12 cellular contexts compared by ENCODE assay signal in the genomic region with DNA sequence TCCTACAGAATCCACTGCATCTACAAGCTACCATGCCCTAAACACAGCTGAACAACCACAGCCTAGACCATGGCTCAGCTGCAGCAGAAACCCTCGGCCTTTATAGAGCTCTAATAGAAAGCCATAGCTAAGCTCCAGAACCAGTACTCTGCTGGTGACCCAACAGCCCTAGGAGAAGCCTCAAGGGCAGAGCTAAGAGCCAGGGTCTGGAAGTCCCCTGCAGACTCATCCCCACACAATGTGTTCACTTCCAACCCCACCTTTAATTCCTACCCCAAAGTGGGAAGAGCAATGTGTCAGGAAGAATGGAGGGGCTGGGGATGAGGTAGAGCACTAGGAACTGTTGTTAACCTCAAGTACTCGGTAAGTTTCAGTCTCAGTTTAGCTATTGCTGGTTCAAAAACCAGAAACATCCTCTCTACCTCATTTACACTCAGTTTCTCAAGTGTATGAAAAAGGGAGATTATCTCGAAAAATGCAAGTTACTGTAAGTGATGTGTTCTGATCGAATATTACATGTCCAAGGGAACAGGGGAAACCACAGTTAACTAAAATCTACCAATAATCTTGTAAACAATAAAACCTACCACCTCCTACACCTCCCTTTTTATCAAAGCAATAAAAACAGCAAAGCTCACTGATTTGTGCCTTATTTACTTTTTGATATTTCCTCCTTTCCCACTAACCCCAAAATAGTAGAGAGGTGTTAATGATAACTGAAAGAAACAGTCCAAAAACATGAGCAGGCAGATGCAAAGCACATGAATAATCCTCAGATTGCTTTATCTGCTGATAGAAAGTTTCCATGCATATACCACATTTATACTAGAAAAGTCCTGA. TPM values are rescaled to one million over a fixed set of nuclear protein-coding genes. Genes with fewer than 3 reads are reported as not detected.
DNase-seq lines count a peak whose midpoint lies in the region; ATAC-seq and TF ChIP-seq lines count a peak whose summit lies in the region.
"Had no signal": no experiment of that assay in that cellular context is flagged by ENCODE, and none has a peak within 500 bp of the region (broad histone marks: within the 10 kb centered on the region; RNA-seq: fewer than 3 reads in every experiment).

No MANE protein-coding gene starts in this region.

- H3K9me3 ChIP-seq in ovary, result no peaks in the 10 kb centered on the region

- ATAC-seq in GM18517 (IDR thresholded peaks at IDR 0.05; ENCODE audit: unreplicated experiment) (peak; percentile 61), GM21381 (IDR thresholded peaks at IDR 0.05; ENCODE audit: unreplicated experiment) (peak; percentile 83), HG03097 (IDR thresholded peaks at IDR 0.05; ENCODE audit: low FRiP score, unreplicated experiment) (peak; percentile 67), HG03457 (IDR thresholded peaks at IDR 0.05; ENCODE audit: unreplicated experiment) (no peak)
- ATAC-seq: esophagus mucosa had no signal

- DNase-seq in ovary, result no peak
- DNase-seq in NCI-H1417 (lab: John Stamatoyannopoulos, UW), result no peak
- DNase-seq in mesenteric fat pad (ENCODE audit: low spot score), result no peak
- DNase-seq: NCI-H2171, retina, SW 1271 had no signal

- no peak overlapping the region for H3K4me3 ChIP-seq in ovary

- 65 to 76% (median 72%) methylated on average over 4 of the region's 4 CpGs for WGBS in ovary, 3 donors

- peak overlapping the region; percentile 91 for H3K27ac Mint-ChIP-seq in activated naive CD4-positive, alpha-beta T cell treated with anti-CD3 and anti-CD28 coated beads, Interleukin-2, amount 50 U/mL, for 24 hours

- H3K4me3 Mint-ChIP-seq in activated naive CD4-positive, alpha-beta T cell treated with anti-CD3 and anti-CD28 coated beads, Interleukin-2, amount 50 U/mL, for 24 hours, result peak overlapping the region; percentile 54

- no peak for TF ChIP-seq CTCF in ovary (IDR thresholded peaks at IDR 0.05)

- H3K27ac ChIP-seq in ovary, result no peak overlapping the region

- intact Hi-C loops in ovary (cut with DNase I), result no loop called here

- no peaks in the 10 kb centered on the region for H3K4me1 ChIP-seq in ovary (ENCODE audit: insufficient read depth)

- no peaks in the 10 kb centered on the region for H3K27me3 Mint-ChIP-seq in activated naive CD4-positive, alpha-beta T cell treated with anti-CD3 and anti-CD28 coated beads, Interleukin-2, amount 50 U/mL, for 24 hours

- H3K9me3 Mint-ChIP-seq in activated naive CD4-positive, alpha-beta T cell treated with anti-CD3 and anti-CD28 coated beads, Interleukin-2, amount 50 U/mL, for 24 hours, result no peaks in the 10 kb centered on the region

- peaks cover 28% of the 10 kb centered on the region for H3K36me3 Mint-ChIP-seq in activated naive CD4-positive, alpha-beta T cell treated with anti-CD3 and anti-CD28 coated beads, Interleukin-2, amount 50 U/mL, for 24 hours

- no peak for TF ChIP-seq POLR2A in ovary (IDR thresholded peaks at IDR 0.05)

- no peaks in the 10 kb centered on the region for H3K27me3 ChIP-seq in ovary

- H3K4me1 Mint-ChIP-seq in activated naive CD4-positive, alpha-beta T cell treated with anti-CD3 and anti-CD28 coated beads, Interleukin-2, amount 50 U/mL, for 24 hours, result peaks cover 29% of the 10 kb centered on the region

- no peak for TF ChIP-seq EP300 in ovary (IDR thresholded peaks at IDR 0.05)

- no peaks in the 10 kb centered on the region for H3K36me3 ChIP-seq in ovary

RNA-seq across cellular contexts. Expression of a gene that starts 36.2 kb away (rescaled TPM):
- total RNA-seq in ovary (10 to 100 TPM; 24.8 to 46.8 (median 31.6) TPM), mesenteric fat pad (38.0 TPM)
- polyA plus RNA-seq in ovary, result 10 to 100 TPM; 14.0 to 20.5 TPM
